Comparison of ENCODE assay signal across 24 cellular contexts in the genomic region with DNA sequence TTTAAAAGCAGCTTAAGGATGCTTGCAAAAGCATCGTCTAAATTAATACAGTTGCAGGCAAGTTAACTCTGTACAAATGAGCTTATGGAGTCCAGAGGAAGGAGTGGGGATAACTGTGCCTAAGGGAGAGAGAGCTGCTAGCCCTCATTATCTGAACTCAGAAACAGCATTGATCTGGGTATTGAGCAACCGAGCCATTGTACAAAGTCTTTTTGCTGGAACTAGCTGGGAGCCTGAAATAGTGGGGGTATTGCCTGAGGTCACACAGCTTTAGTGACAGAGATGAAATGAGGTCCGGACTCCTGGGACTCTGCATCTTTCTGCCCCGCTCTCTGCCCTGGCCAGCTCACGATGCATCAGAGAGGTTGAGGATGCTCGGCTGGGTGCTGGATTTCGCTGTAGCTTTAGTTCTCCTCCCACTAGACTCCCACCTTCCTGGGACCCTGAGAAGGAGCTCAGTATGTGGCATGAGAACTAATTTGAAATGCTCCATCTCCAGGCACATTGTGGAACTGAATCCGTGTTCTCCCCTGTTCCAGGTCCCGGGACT.
A peak's percentile ranks its signal among the peaks of the same experiment; 100 is the strongest.
DNase-seq lines count a peak whose midpoint lies in the region; ATAC-seq, FAIRE-seq and TF ChIP-seq lines count a peak whose summit lies in the region.
"Had no signal": no experiment of that assay in that cellular context is flagged by ENCODE, and none has a peak within 500 bp of the region (broad histone marks: within the 10 kb centered on the region; RNA-seq: fewer than 3 reads in every experiment).

No MANE protein-coding gene starts in this region.

- no peaks in the 10 kb centered on the region for H3K9me3 ChIP-seq in CD8-positive, alpha-beta memory T cell (ENCODE audit: low read length)
- no peaks in the 10 kb centered on the region for H3K9me3 ChIP-seq in upper lobe of right lung
- H3K9me3 ChIP-seq: Caco-2, prostate gland, suprapubic skin had no signal

- peaks cover 70% of the 10 kb centered on the region for H3K36me3 ChIP-seq in CD8-positive, alpha-beta memory T cell (ENCODE audit: insufficient read depth, low read length)
- peaks cover 23% of the 10 kb centered on the region for H3K36me3 ChIP-seq in bronchial epithelial cell (ENCODE audit: control insufficient read depth, insufficient read depth, low read length)
- H3K36me3 ChIP-seq in upper lobe of right lung, result peaks cover 36% of the 10 kb centered on the region
- H3K36me3 ChIP-seq: prostate gland had no signal

- ATAC-seq in activated CD4-positive, alpha-beta T cell treated with anti-CD3 and anti-CD28 coated beads for 36 hours, result no peak
- no peak for ATAC-seq in naive thymus-derived CD8-positive, alpha-beta T cell
- ATAC-seq in WTC11 (no peak), upper lobe of right lung (no peak)

- no peak overlapping the region for H3K27ac ChIP-seq in CD8-positive, alpha-beta memory T cell (ENCODE audit: low read depth, low read length)
- H3K27ac ChIP-seq in upper lobe of right lung, result no peak overlapping the region
- H3K27ac ChIP-seq: PC-9, prostate gland, skin epidermis, suprapubic skin had no signal

- intact Hi-C loops in activated CD4-positive, alpha-beta T cell treated with anti-CD3 and anti-CD28 coated beads for 36 hours (cut with DNase I, micrococcal nuclease), result no loop called here
- intact Hi-C loops in upper lobe of right lung (cut with DNase I), result no loop called here

- no peaks in the 10 kb centered on the region for H3K9me3 Mint-ChIP-seq in activated CD4-positive, alpha-beta T cell treated with anti-CD3 and anti-CD28 coated beads for 36 hours (ENCODE audit: low read depth)
- H3K9me3 Mint-ChIP-seq in CD8-positive, alpha-beta memory T cell, result no peaks in the 10 kb centered on the region
- no peaks in the 10 kb centered on the region for H3K9me3 Mint-ChIP-seq in naive thymus-derived CD8-positive, alpha-beta T cell
- H3K9me3 Mint-ChIP-seq in WTC11, result peaks cover 22% of the 10 kb centered on the region
- H3K9me3 Mint-ChIP-seq: activated T-helper 2 cell treated with anti-CD3 and anti-CD28 coated beads, Interferon-gamma antibody, Interleukin-2, Interleukin-4, amounts not matched to agents 10 μg/mL and 5 μg/mL and 100 μg/mL, durations not matched to agents 14 hours and 24 hours and 36 hours had no signal

- peak overlapping the region; percentile 0 for H3K27ac Mint-ChIP-seq in activated CD4-positive, alpha-beta T cell treated with anti-CD3 and anti-CD28 coated beads for 36 hours
- H3K27ac Mint-ChIP-seq in CD8-positive, alpha-beta memory T cell, result peak overlapping the region in 5 of 8 donors; percentile 23 to 85 (median 35)
- H3K27ac Mint-ChIP-seq in naive thymus-derived CD8-positive, alpha-beta T cell, result peak overlapping the region in 8 of 10 donors; percentile 12 to 84 (median 49)
- no peak overlapping the region for H3K27ac Mint-ChIP-seq in WTC11
- H3K27ac Mint-ChIP-seq: activated T-helper 2 cell treated with anti-CD3 and anti-CD28 coated beads, Interferon-gamma antibody, Interleukin-2, Interleukin-4, amounts not matched to agents 10 μg/mL and 5 μg/mL and 100 μg/mL, durations not matched to agents 14 hours and 24 hours and 36 hours had no signal

- H3K4me3 ChIP-seq in CD8-positive, alpha-beta memory T cell (ENCODE audit: low read length), result no peak overlapping the region
- H3K4me3 ChIP-seq in bronchial epithelial cell (ENCODE audit: low read depth, low read length) (no peak overlapping the region), upper lobe of right lung (no peak overlapping the region)
- H3K4me3 ChIP-seq: PC-9, prostate gland, skin epidermis, suprapubic skin had no signal

- DNase-seq in activated CD4-positive, alpha-beta T cell treated with anti-CD3 and anti-CD28 coated beads for 36 hours, result no peak
- no peak for DNase-seq in activated CD4-positive, alpha-beta T cell treated with anti-CD3 and anti-CD28 coated beads for 4 hours
- DNase-seq in CD8-positive, alpha-beta memory T cell, result peak in 1 of 5 donors; percentile 24
- no peak for DNase-seq in bronchial epithelial cell (ENCODE audit: low read depth)
- no peak for DNase-seq in naive thymus-derived CD8-positive, alpha-beta T cell
- DNase-seq in WTC11 (ENCODE audit: low spot score), result no peak
- DNase-seq in SW 1271 (lab: John Stamatoyannopoulos, UW), result no peak
- DNase-seq in upper lobe of right lung, result no peak
- DNase-seq: activated CD4-positive, alpha-beta T cell treated with anti-CD3 and anti-CD28 coated beads for 48 hours; AML-193; amygdala; Caco-2; DND-41; NCI-H146; NCI-H510A treated with DMSO at 0.1 percent for 48 hours; PC-9; Right ventricle myocardium superior had no signal

- peaks cover 48% of the 10 kb centered on the region for H3K36me3 Mint-ChIP-seq in activated CD4-positive, alpha-beta T cell treated with anti-CD3 and anti-CD28 coated beads for 36 hours (ENCODE audit: low read depth)
- peaks cover 17 to 95% (median 40%) of the 10 kb centered on the region in 3 donors for H3K36me3 Mint-ChIP-seq in CD8-positive, alpha-beta memory T cell
- H3K36me3 Mint-ChIP-seq in naive thymus-derived CD8-positive, alpha-beta T cell, result peaks cover 0 to 93% (median 41%) of the 10 kb centered on the region in 3 donors
- peaks cover 54% of the 10 kb centered on the region for H3K36me3 Mint-ChIP-seq in WTC11

- CTCF ChIA-PET in activated CD4-positive, alpha-beta T cell treated with anti-CD3 and anti-CD28 coated beads for 36 hours (lab: Charles Lee), result interaction anchor here (0.5 to 1.1 kb wide), 3 partner anchors 46 to 529 kb away, joined by 3 read pairs; no protein-coding TSS in a partner anchor
- CTCF ChIA-PET in CD8-positive, alpha-beta memory T cell (lab: Charles Lee), result interaction anchor here (1.5 to 2.3 kb wide), 2 partner anchors 129 to 134 kb away, joined by 3 to 5 read pairs; no protein-coding TSS in a partner anchor
- CTCF ChIA-PET in WTC11 (lab: Charles Lee), result interaction anchor here (0.5 to 2.6 kb wide), 4 partner anchors 9 to 1104 kb away, joined by 3 to 11 read pairs (median 4); no protein-coding TSS in a partner anchor

- no peaks in the 10 kb centered on the region for H3K27me3 ChIP-seq in CD8-positive, alpha-beta memory T cell (ENCODE audit: insufficient read depth, low read length, poor library complexity, severe bottlenecking)
- H3K27me3 ChIP-seq in bronchial epithelial cell (ENCODE audit: control insufficient read depth, insufficient read depth, low read length) (no peaks in the 10 kb centered on the region), upper lobe of right lung (no peaks in the 10 kb centered on the region)
- H3K27me3 ChIP-seq: suprapubic skin had no signal

- no peaks in the 10 kb centered on the region for H3K4me1 ChIP-seq in CD8-positive, alpha-beta memory T cell (ENCODE audit: insufficient read depth, low read length)
- H3K4me1 ChIP-seq in upper lobe of right lung, result no peaks in the 10 kb centered on the region
- H3K4me1 ChIP-seq: Caco-2, prostate gland, suprapubic skin had no signal

- peak; percentile 88 for FAIRE-seq in bronchial epithelial cell (lab: Jason Lieb, UNC)
- FAIRE-seq: A204.1, H1, islet of Langerhans had no signal

- TF ChIP-seq CTCF in bronchial epithelial cell (IDR thresholded peaks at IDR 0.05; ENCODE audit: insufficient read depth, low read length, severe bottlenecking) (no peak), WTC11 (IDR thresholded peaks at IDR 0.05) (no peak), upper lobe of right lung (IDR thresholded peaks at IDR 0.05) (no peak)

- POLR2A ChIA-PET in activated CD4-positive, alpha-beta T cell treated with anti-CD3 and anti-CD28 coated beads for 36 hours (lab: Charles Lee), result no interaction called here
- POLR2A ChIA-PET in CD8-positive, alpha-beta memory T cell (lab: Charles Lee), result no interaction called here
- POLR2A ChIA-PET in naive thymus-derived CD8-positive, alpha-beta T cell (lab: Charles Lee), result no interaction called here
- POLR2A ChIA-PET in WTC11 (lab: Charles Lee), result no interaction called here

- no peaks in the 10 kb centered on the region for H3K4me1 Mint-ChIP-seq in activated CD4-positive, alpha-beta T cell treated with anti-CD3 and anti-CD28 coated beads for 36 hours
- H3K4me1 Mint-ChIP-seq in CD8-positive, alpha-beta memory T cell, result peaks cover 0 to 15% (median 8%) of the 10 kb centered on the region in 3 donors
- peaks cover 1 to 13% (median 8%) of the 10 kb centered on the region in 4 donors for H3K4me1 Mint-ChIP-seq in naive thymus-derived CD8-positive, alpha-beta T cell
- peaks cover 3% of the 10 kb centered on the region; the same call in 1 of the 2 replicates for H3K4me1 Mint-ChIP-seq in WTC11

- no peaks in the 10 kb centered on the region for H3K27me3 Mint-ChIP-seq in activated CD4-positive, alpha-beta T cell treated with anti-CD3 and anti-CD28 coated beads for 36 hours
- peaks cover 0 to 1% of the 10 kb centered on the region in 2 donors for H3K27me3 Mint-ChIP-seq in CD8-positive, alpha-beta memory T cell
- no peaks in the 10 kb centered on the region for H3K27me3 Mint-ChIP-seq in naive thymus-derived CD8-positive, alpha-beta T cell
- no peaks in the 10 kb centered on the region for H3K27me3 Mint-ChIP-seq in WTC11 (ENCODE audit: low read depth)

- H3K4me3 Mint-ChIP-seq in activated CD4-positive, alpha-beta T cell treated with anti-CD3 and anti-CD28 coated beads for 36 hours, result no peak overlapping the region
- H3K4me3 Mint-ChIP-seq in CD8-positive, alpha-beta memory T cell, result no peak overlapping the region
- H3K4me3 Mint-ChIP-seq in naive thymus-derived CD8-positive, alpha-beta T cell, result no peak overlapping the region
- H3K4me3 Mint-ChIP-seq in WTC11, result no peak overlapping the region

TF ChIP-seq in WTC11, 78 proteins besides CTCF, POLR2A, EP300 and RAD21:
- TF ChIP-seq SMAD4 (CRISPR knock-in tag; IDR thresholded peaks at IDR 0.05), result no peak
